19 cellular contexts compared by ENCODE assay signal in the genomic region with DNA sequence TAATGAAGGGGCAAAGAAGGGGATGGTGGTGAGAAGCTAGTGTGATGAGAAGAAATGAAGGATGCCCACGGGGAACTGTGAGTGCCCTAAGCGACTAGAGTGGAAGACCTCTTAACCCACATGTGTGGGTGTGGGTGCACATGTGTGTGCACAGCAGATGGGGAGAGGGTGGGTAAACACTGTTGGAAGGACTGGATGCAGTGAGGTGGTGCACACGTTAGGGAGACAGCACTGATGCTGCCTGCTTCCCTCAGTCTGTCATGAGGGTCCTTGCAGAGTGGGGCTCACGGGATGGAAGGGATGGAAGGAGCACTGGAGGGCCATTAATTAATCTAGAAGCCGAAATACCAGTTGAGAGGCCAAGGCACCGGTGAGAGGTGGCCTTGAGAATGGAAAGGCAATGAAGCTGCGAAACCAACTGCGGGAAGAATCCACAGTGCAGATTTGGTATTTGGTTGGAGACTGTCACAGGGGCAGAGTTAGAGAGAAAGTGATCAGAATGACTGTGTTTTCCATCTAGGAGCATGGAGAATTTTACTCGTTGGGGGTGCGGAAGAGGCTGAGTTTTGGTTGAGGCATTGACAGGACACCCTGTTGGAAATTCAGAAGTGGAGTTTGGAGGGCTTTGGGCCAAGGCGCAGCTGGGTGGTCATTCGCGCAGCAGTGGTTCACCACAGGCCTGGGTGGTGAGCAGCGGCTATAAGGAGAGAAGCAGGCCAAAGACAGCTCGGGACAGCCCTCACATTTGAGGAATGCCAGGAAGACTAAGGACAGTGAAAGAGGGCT. TPM values are rescaled to one million over a fixed set of nuclear protein-coding genes. Genes with fewer than 3 reads are reported as not detected.
A peak's percentile ranks its signal among the peaks of the same experiment; 100 is the strongest.
DNase-seq lines count a peak whose midpoint lies in the region; ATAC-seq lines count a peak whose summit lies in the region.
"Had no signal": no experiment of that assay in that cellular context is flagged by ENCODE, and none has a peak within 500 bp of the region (broad histone marks: within the 10 kb centered on the region; RNA-seq: fewer than 3 reads in every experiment).

No MANE protein-coding gene starts in this region.

- peaks cover 78% of the 10 kb centered on the region for H3K4me1 ChIP-seq in effector memory CD4-positive, alpha-beta T cell (ENCODE audit: control insufficient read depth, insufficient read depth, low read length, poor library complexity, severe bottlenecking)

- no peaks in the 10 kb centered on the region for H3K9me3 Mint-ChIP-seq in activated naive CD4-positive, alpha-beta T cell treated with anti-CD3 and anti-CD28 coated beads, Interleukin-2, amount 50 U/mL, for 24 hours
- no peaks in the 10 kb centered on the region for H3K9me3 Mint-ChIP-seq in T-cell
- H3K9me3 Mint-ChIP-seq in stimulated activated memory B cell treated with anti-CD40 and anti-IgM and Interleukin-4, amounts not matched to agents 10 μg/mL and 1 μg/mL and 100 μg/mL, for 72 hours, result no peaks in the 10 kb centered on the region

- peak overlapping the region; percentile 84 for H3K27ac Mint-ChIP-seq in activated naive CD4-positive, alpha-beta T cell treated with anti-CD3 and anti-CD28 coated beads, Interleukin-2, amount 50 U/mL, for 24 hours
- peak overlapping the region; percentile 64 to 73 for H3K27ac Mint-ChIP-seq in T-cell
- H3K27ac Mint-ChIP-seq in stimulated activated memory B cell treated with anti-CD40 and anti-IgM and Interleukin-4, amounts not matched to agents 10 μg/mL and 1 μg/mL and 100 μg/mL, for 72 hours, result peak overlapping the region; percentile 75

- no peaks in the 10 kb centered on the region for H3K9me3 ChIP-seq in effector memory CD4-positive, alpha-beta T cell (ENCODE audit: control insufficient read depth, low read length)
- H3K9me3 ChIP-seq: heart right ventricle, thoracic aorta had no signal

- H3K27ac ChIP-seq in effector memory CD4-positive, alpha-beta T cell (ENCODE audit: insufficient read depth, low read length, poor library complexity, severe bottlenecking), result peak overlapping the region; percentile 7
- H3K27ac ChIP-seq: thoracic aorta had no signal

- CTCF ChIA-PET in T-cell (lab: Charles Lee), result interaction anchor here (0.6 to 1.1 kb wide), 3 partner anchors 8 to 9 kb away, joined by 3 to 7 read pairs (median 5); no protein-coding TSS in a partner anchor

- no peaks in the 10 kb centered on the region for H3K27me3 ChIP-seq in effector memory CD4-positive, alpha-beta T cell (replicated peaks; ENCODE audit: control insufficient read depth, insufficient read depth, low read length, poor library complexity, severe bottlenecking)
- H3K27me3 ChIP-seq: heart right ventricle had no signal

- no peak overlapping the region for H3K4me3 ChIP-seq in effector memory CD4-positive, alpha-beta T cell (ENCODE audit: insufficient read depth, low read depth, low read length, poor library complexity, severe bottlenecking)
- H3K4me3 ChIP-seq: heart right ventricle, thoracic aorta had no signal

- H3K36me3 Mint-ChIP-seq in activated naive CD4-positive, alpha-beta T cell treated with anti-CD3 and anti-CD28 coated beads, Interleukin-2, amount 50 U/mL, for 24 hours, result peaks cover 10% of the 10 kb centered on the region
- H3K36me3 Mint-ChIP-seq in T-cell, result peaks cover 24% of the 10 kb centered on the region
- peaks cover 41% of the 10 kb centered on the region for H3K36me3 Mint-ChIP-seq in stimulated activated memory B cell treated with anti-CD40 and anti-IgM and Interleukin-4, amounts not matched to agents 10 μg/mL and 1 μg/mL and 100 μg/mL, for 72 hours

- POLR2A ChIA-PET in T-cell (lab: Charles Lee), result interaction anchor here (0.6 to 0.7 kb wide), 3 partner anchors 61 to 415 kb away, joined by 6 to 9 read pairs (median 7); no protein-coding TSS in a partner anchor

- H3K4me3 Mint-ChIP-seq in activated naive CD4-positive, alpha-beta T cell treated with anti-CD3 and anti-CD28 coated beads, Interleukin-2, amount 50 U/mL, for 24 hours, result no peak overlapping the region
- peak overlapping the region in 1 of 3 donors; percentile 38 for H3K4me3 Mint-ChIP-seq in T-cell
- H3K4me3 Mint-ChIP-seq in stimulated activated memory B cell treated with anti-CD40 and anti-IgM and Interleukin-4, amounts not matched to agents 10 μg/mL and 1 μg/mL and 100 μg/mL, for 72 hours, result no peak overlapping the region

- peaks cover 9% of the 10 kb centered on the region for H3K36me3 ChIP-seq in effector memory CD4-positive, alpha-beta T cell (ENCODE audit: control insufficient read depth, insufficient read depth, low read length)
- H3K36me3 ChIP-seq: thoracic aorta had no signal

- ATAC-seq in T-cell (replicated peaks in 1 of 4) (no peak), HG03457 (IDR thresholded peaks at IDR 0.05; ENCODE audit: unreplicated experiment) (no peak)
- no peak for ATAC-seq in stimulated activated memory B cell treated with anti-CD40 and anti-IgM and Interleukin-4, amounts not matched to agents 10 μg/mL and 1 μg/mL and 100 μg/mL, for 72 hours
- ATAC-seq: heart right ventricle, sciatic nerve had no signal

- peaks cover 91% of the 10 kb centered on the region for H3K4me1 Mint-ChIP-seq in activated naive CD4-positive, alpha-beta T cell treated with anti-CD3 and anti-CD28 coated beads, Interleukin-2, amount 50 U/mL, for 24 hours
- peaks cover 90 to 95% (median 93%) of the 10 kb centered on the region in 3 donors for H3K4me1 Mint-ChIP-seq in T-cell
- H3K4me1 Mint-ChIP-seq in stimulated activated memory B cell treated with anti-CD40 and anti-IgM and Interleukin-4, amounts not matched to agents 10 μg/mL and 1 μg/mL and 100 μg/mL, for 72 hours, result peaks cover 93% of the 10 kb centered on the region

- no peak for DNase-seq in activated naive CD4-positive, alpha-beta T cell treated with Interleukin-2 at 50 U/mL for 16 hours
- no peak for DNase-seq in T-cell
- DNase-seq in effector memory CD4-positive, alpha-beta T cell, result no peak
- no peak for DNase-seq in stimulated activated CD4-positive, alpha-beta T cell treated with anti-CD3 and anti-CD28 coated beads, Interleukin-12 subunit alpha, Interleukin-12 subunit beta, amount 100 ng/mL, for 4 hours
- no peak for DNase-seq in activated CD4-positive, CD25-positive, alpha-beta regulatory T cell treated with anti-CD3 and anti-CD28 coated beads, Interleukin-2, amount 50 U/mL, for 72 hours
- DNase-seq: activated CD4-positive, alpha-beta T cell treated with anti-CD3 and anti-CD28 coated beads, Interleukin-2, amount 50 U/mL, for 4 hours; activated naive CD4-positive, alpha-beta T cell; DMS53; heart right ventricle; mammary epithelial cell; NCI-H187 treated with DMSO at 0.1 percent for 48 hours; NCI-H510A treated with DMSO at 0.1 percent for 48 hours; SHP77; T-helper 9 cell had no signal

- H3K27me3 Mint-ChIP-seq in activated naive CD4-positive, alpha-beta T cell treated with anti-CD3 and anti-CD28 coated beads, Interleukin-2, amount 50 U/mL, for 24 hours, result no peaks in the 10 kb centered on the region
- H3K27me3 Mint-ChIP-seq in T-cell, result no peaks in the 10 kb centered on the region
- no peaks in the 10 kb centered on the region for H3K27me3 Mint-ChIP-seq in stimulated activated memory B cell treated with anti-CD40 and anti-IgM and Interleukin-4, amounts not matched to agents 10 μg/mL and 1 μg/mL and 100 μg/mL, for 72 hours

RNA-seq across cellular contexts. Expression of a gene that starts 15.8 kb away (rescaled TPM):
- 100 to 1,000 TPM; 101 to 126 (median 107) TPM for total RNA-seq in T-cell
